ENCODE assay signal across 14 cellular contexts in genomic region chr22:16559996-16560395, GRCh38. TPM values are rescaled to one million over a fixed set of nuclear protein-coding genes. Genes with fewer than 3 reads are reported as not detected.
"Had no signal": no experiment of that assay in that cellular context is flagged by ENCODE, and none has a peak within 500 bp of the region (broad histone marks: within the 10 kb centered on the region; RNA-seq: fewer than 3 reads in every experiment).

No MANE protein-coding gene starts in this region.

RNA-seq across cellular contexts. Expression of gene CCT8L2, which starts 32.6 kb away (rescaled TPM):
- total RNA-seq: stomach, subcutaneous adipose tissue, suprapubic skin, temporal lobe, thoracic aorta, thyroid gland, tibial nerve, transverse colon, upper lobe of left lung, upper lobe of right lung, ureter, urinary bladder, uterus, vagina had no signal
- polyA plus RNA-seq: stomach, urinary bladder had no signal
